Comparison of ENCODE assay signal across 20 cellular contexts in the genomic region with DNA sequence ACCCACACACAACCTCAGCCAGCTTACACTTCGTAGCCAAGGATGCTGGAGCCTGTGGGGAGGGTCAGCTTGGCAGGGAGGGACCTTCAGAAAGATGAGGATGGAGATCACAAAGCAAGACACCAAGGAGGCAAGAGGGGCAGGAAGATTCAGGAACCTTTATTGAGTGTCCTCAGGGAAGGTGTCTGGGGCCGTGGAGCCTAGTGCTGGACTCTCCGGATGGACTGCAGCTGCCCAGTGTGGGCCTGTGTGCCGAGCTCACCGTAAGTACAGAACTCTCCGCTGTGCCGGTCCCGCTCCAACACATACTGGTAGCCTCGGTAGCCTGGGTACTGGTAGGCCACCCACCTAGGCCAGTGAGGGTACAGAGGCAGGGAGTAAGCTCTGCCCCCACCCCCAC. TPM values are rescaled to one million over a fixed set of nuclear protein-coding genes. Genes with fewer than 3 reads are reported as not detected.
DNase-seq lines count a peak whose midpoint lies in the region; ATAC-seq, FAIRE-seq and TF ChIP-seq lines count a peak whose summit lies in the region.
"Had no signal": no experiment of that assay in that cellular context is flagged by ENCODE, and none has a peak within 500 bp of the region (broad histone marks: within the 10 kb centered on the region; RNA-seq: fewer than 3 reads in every experiment).

No MANE protein-coding gene starts in this region.

- TF ChIP-seq POLR2A in endothelial cell of umbilical vein (IDR thresholded peaks at IDR 0.05; ENCODE audit: low read depth, low read length): no peak

- H3K36me3 ChIP-seq in endothelial cell of umbilical vein (ENCODE audit: control insufficient read depth in 2 of 2, extremely low read depth in 1 of 2, insufficient read depth in 2 of 2, low read length in 2 of 2): no peaks in the 10 kb centered on the region
- no peaks in the 10 kb centered on the region for H3K36me3 ChIP-seq in naive thymus-derived CD4-positive, alpha-beta T cell (ENCODE audit: control insufficient read depth in 2 of 3, insufficient read depth in 3 of 3, low read length in 3 of 3)

- H3K36me3 Mint-ChIP-seq in activated naive CD8-positive, alpha-beta T cell treated with anti-CD3 and anti-CD28 coated beads, Interleukin-2, amount 10 ng/mL, durations not matched to agents 7 days and 5 days: no peaks in the 10 kb centered on the region
- H3K36me3 Mint-ChIP-seq in activated naive CD8-positive, alpha-beta T cell treated with anti-CD3 and anti-CD28 coated beads for 36 hours: no peaks in the 10 kb centered on the region
- H3K36me3 Mint-ChIP-seq in naive thymus-derived CD4-positive, alpha-beta T cell: no peaks in the 10 kb centered on the region

- no peak overlapping the region for H2AFZ ChIP-seq in endothelial cell of umbilical vein (ENCODE audit: low read depth, low read length)
- H2AFZ ChIP-seq: GM23248 had no signal

- no peak overlapping the region for H3K4me2 ChIP-seq in endothelial cell of umbilical vein (ENCODE audit: insufficient read depth, low read length)
- H3K4me2 ChIP-seq: A549 had no signal

- H4K20me1 ChIP-seq in endothelial cell of umbilical vein (replicated peaks; ENCODE audit: control insufficient read depth, extremely low read depth, insufficient read depth, low read length): no peaks in the 10 kb centered on the region

- peaks cover 87% of the 10 kb centered on the region for H3K27me3 Mint-ChIP-seq in activated naive CD8-positive, alpha-beta T cell treated with anti-CD3 and anti-CD28 coated beads, Interleukin-2, amount 10 ng/mL, durations not matched to agents 7 days and 5 days
- H3K27me3 Mint-ChIP-seq in activated naive CD8-positive, alpha-beta T cell treated with anti-CD3 and anti-CD28 coated beads for 36 hours: peaks cover 89% of the 10 kb centered on the region
- peaks cover 73 to 90% (median 82%) of the 10 kb centered on the region in 5 donors for H3K27me3 Mint-ChIP-seq in naive thymus-derived CD4-positive, alpha-beta T cell

- intact Hi-C loops in endothelial cell of umbilical vein (cut with micrococcal nuclease) (no loop called here), sciatic nerve (cut with DNase I) (loop anchor here (10.0 kb wide), 1 partner anchor 165 kb away; no protein-coding TSS in a partner anchor)
- intact Hi-C loops in naive thymus-derived CD4-positive, alpha-beta T cell (cut with micrococcal nuclease): no loop called here

- no peak overlapping the region for H3K27ac ChIP-seq in endothelial cell of umbilical vein (ENCODE audit: insufficient read depth, low read depth, low read length)
- H3K27ac ChIP-seq in naive thymus-derived CD4-positive, alpha-beta T cell (ENCODE audit: low read depth, low read length): no peak overlapping the region
- H3K27ac ChIP-seq: 22Rv1, A549, C4-2B, GM23248 had no signal

- ATAC-seq in activated naive CD8-positive, alpha-beta T cell treated with anti-CD3 and anti-CD28 coated beads, Interleukin-2, amount 10 ng/mL, durations not matched to agents 7 days and 5 days (ENCODE audit: low read depth): no peak
- ATAC-seq in sciatic nerve: no peak
- ATAC-seq in naive thymus-derived CD4-positive, alpha-beta T cell: no peak
- ATAC-seq in GM18858 (IDR thresholded peaks at IDR 0.05; ENCODE audit: unreplicated experiment): no peak
- ATAC-seq: A549, HepG2 had no signal

- CTCF ChIA-PET in endothelial cell of umbilical vein (lab: Charles Lee): interaction anchor here (1.3 to 10.4 kb wide), 4 partner anchors 8 to 164 kb away, joined by 3 to 164 read pairs (median 4); a partner anchor contains a TSS
- CTCF ChIA-PET in naive thymus-derived CD4-positive, alpha-beta T cell (lab: Charles Lee): no interaction called here

- H3K4me1 ChIP-seq in endothelial cell of umbilical vein (ENCODE audit: control insufficient read depth, extremely low read depth, insufficient read depth, low read length): peaks cover 5% of the 10 kb centered on the region
- peaks cover 0 to 7% of the 10 kb centered on the region in 2 donors for H3K4me1 ChIP-seq in naive thymus-derived CD4-positive, alpha-beta T cell (ENCODE audit: control insufficient read depth in 2 of 2, insufficient read depth in 2 of 2, low read length in 2 of 2)

- H3K9me1 ChIP-seq in endothelial cell of umbilical vein (replicated peaks; ENCODE audit: control insufficient read depth, extremely low read depth, insufficient read depth, low read length): no peaks in the 10 kb centered on the region

- dilution Hi-C loops in endothelial cell of umbilical vein (cut with MboI; ENCODE audit: extremely low pct_ligation_motif_present, low sequenced_read_pairs): no loop called here

- FAIRE-seq in endothelial cell of umbilical vein (lab: Jason Lieb, UNC) (no peak), GM19239 (lab: Jason Lieb, UNC) (no peak)
- FAIRE-seq: A549, D721Med, G401.6, GM12892, HepG2 had no signal

- TF ChIP-seq CTCF in endothelial cell of umbilical vein (IDR thresholded peaks at IDR 0.05; ENCODE audit: extremely low read depth in 1 of 2, insufficient read depth in 1 of 2, low read depth in 1 of 2, low read length in 2 of 2): no peak

- H3K4me3 Mint-ChIP-seq in activated naive CD8-positive, alpha-beta T cell treated with anti-CD3 and anti-CD28 coated beads, Interleukin-2, amount 10 ng/mL, durations not matched to agents 7 days and 5 days: no peak overlapping the region
- no peak overlapping the region for H3K4me3 Mint-ChIP-seq in activated naive CD8-positive, alpha-beta T cell treated with anti-CD3 and anti-CD28 coated beads for 36 hours
- H3K4me3 Mint-ChIP-seq in naive thymus-derived CD4-positive, alpha-beta T cell: no peak overlapping the region
- H3K4me3 Mint-ChIP-seq: CD4-positive, alpha-beta T cell; H9 had no signal

- BruUV-seq in endothelial cell of umbilical vein (replicated peaks; lab: Mats Ljungman, UMichigan): no TSS peak

- no peak overlapping the region for H3K27ac Mint-ChIP-seq in activated naive CD8-positive, alpha-beta T cell treated with anti-CD3 and anti-CD28 coated beads, Interleukin-2, amount 10 ng/mL, durations not matched to agents 7 days and 5 days
- H3K27ac Mint-ChIP-seq in activated naive CD8-positive, alpha-beta T cell treated with anti-CD3 and anti-CD28 coated beads for 36 hours: no peak overlapping the region
- no peak overlapping the region for H3K27ac Mint-ChIP-seq in naive thymus-derived CD4-positive, alpha-beta T cell
- H3K27ac Mint-ChIP-seq: CD4-positive, alpha-beta T cell; H9 had no signal

- H3K4me3 ChIP-seq in endothelial cell of umbilical vein (replicated peaks in 1 of 3; ENCODE audit: insufficient read depth in 1 of 3, low read depth in 1 of 3, low read length in 3 of 3): no peak overlapping the region
- H3K4me3 ChIP-seq in naive thymus-derived CD4-positive, alpha-beta T cell (ENCODE audit: low read length): no peak overlapping the region
- H3K4me3 ChIP-seq: A549, GM23248 had no signal

- H3K9me3 Mint-ChIP-seq in activated naive CD8-positive, alpha-beta T cell treated with anti-CD3 and anti-CD28 coated beads, Interleukin-2, amount 10 ng/mL, durations not matched to agents 7 days and 5 days: no peaks in the 10 kb centered on the region
- H3K9me3 Mint-ChIP-seq in activated naive CD8-positive, alpha-beta T cell treated with anti-CD3 and anti-CD28 coated beads for 36 hours: no peaks in the 10 kb centered on the region
- H3K9me3 Mint-ChIP-seq in naive thymus-derived CD4-positive, alpha-beta T cell: no peaks in the 10 kb centered on the region
- H3K9me3 Mint-ChIP-seq: CD4-positive, alpha-beta T cell had no signal

- peaks cover 87 to 95% of the 10 kb centered on the region in 2 experiments for H3K27me3 ChIP-seq in endothelial cell of umbilical vein (ENCODE audit: control insufficient read depth in 2 of 2, insufficient read depth in 2 of 2, low read length in 2 of 2)
- peaks cover 11 to 36% of the 10 kb centered on the region in 2 donors for H3K27me3 ChIP-seq in naive thymus-derived CD4-positive, alpha-beta T cell (ENCODE audit: control insufficient read depth in 2 of 2, insufficient read depth in 2 of 2, low read length in 2 of 2)

- H3K9ac ChIP-seq in endothelial cell of umbilical vein (replicated peaks; ENCODE audit: extremely low read depth, insufficient read depth, low read length): no peak overlapping the region
- H3K9ac ChIP-seq: GM23248 had no signal

- POLR2A ChIA-PET in activated naive CD8-positive, alpha-beta T cell treated with anti-CD3 and anti-CD28 coated beads, Interleukin-2, amount 10 ng/mL, durations not matched to agents 7 days and 5 days (lab: Charles Lee): no interaction called here
- POLR2A ChIA-PET in endothelial cell of umbilical vein (lab: Charles Lee): no interaction called here
- POLR2A ChIA-PET in naive thymus-derived CD4-positive, alpha-beta T cell (lab: Charles Lee): no interaction called here

- peaks cover 2% of the 10 kb centered on the region for H3K4me1 Mint-ChIP-seq in activated naive CD8-positive, alpha-beta T cell treated with anti-CD3 and anti-CD28 coated beads, Interleukin-2, amount 10 ng/mL, durations not matched to agents 7 days and 5 days
- H3K4me1 Mint-ChIP-seq in activated naive CD8-positive, alpha-beta T cell treated with anti-CD3 and anti-CD28 coated beads for 36 hours: peaks cover 4% of the 10 kb centered on the region
- H3K4me1 Mint-ChIP-seq in naive thymus-derived CD4-positive, alpha-beta T cell: peaks cover 0 to 10% (median 4%) of the 10 kb centered on the region in 7 donors

- DNase-seq in activated naive CD8-positive, alpha-beta T cell treated with anti-CD3 and anti-CD28 coated beads, Interleukin-2, amount 10 ng/mL, durations not matched to agents 7 days and 5 days: peak; percentile 23
- no peak for DNase-seq in activated naive CD8-positive, alpha-beta T cell treated with anti-CD3 and anti-CD28 coated beads for 36 hours
- DNase-seq in endothelial cell of umbilical vein (ENCODE audit: low read depth, low spot score) (no peak), sciatic nerve (ENCODE audit: low spot score) (peak; percentile 36), GM19239 (ENCODE audit: insufficient read length, low spot score) (no peak)
- no peak for DNase-seq in naive thymus-derived CD4-positive, alpha-beta T cell
- DNase-seq: AML-193; CD4-positive, alpha-beta T cell; GM23248; H9 had no signal

- no peaks in the 10 kb centered on the region for H3K79me2 ChIP-seq in endothelial cell of umbilical vein (ENCODE audit: control insufficient read depth, insufficient read depth, low read length)

- no peaks in the 10 kb centered on the region for H3K9me3 ChIP-seq in endothelial cell of umbilical vein (replicated peaks; ENCODE audit: control insufficient read depth, insufficient read depth, low read length)
- H3K9me3 ChIP-seq in naive thymus-derived CD4-positive, alpha-beta T cell (ENCODE audit: control insufficient read depth in 2 of 3, low read length in 3 of 3): no peaks in the 10 kb centered on the region
- H3K9me3 ChIP-seq: A549, Caco-2 had no signal

RNA-seq across cellular contexts. Expression of a gene that starts 3.2 kb away (rescaled TPM):
- not detected for total RNA-seq in activated naive CD8-positive, alpha-beta T cell treated with anti-CD3 and anti-CD28 coated beads, Interleukin-2, amount 10 ng/mL, durations not matched to agents 7 days and 5 days
- total RNA-seq in activated naive CD8-positive, alpha-beta T cell treated with anti-CD3 and anti-CD28 coated beads for 36 hours: not detected
- total RNA-seq in endothelial cell of umbilical vein (not detected in 2 replicates), sciatic nerve (not detected)
- not detected in 2 replicates for polyA plus RNA-seq in endothelial cell of umbilical vein
- polyA plus RNA-seq in endothelial cell of umbilical vein (2011; cell fraction: cytosol; rRNA removed): not detected in 2 replicates
- not detected in 2 replicates for polyA plus RNA-seq in endothelial cell of umbilical vein (2011; cell fraction: nucleus; rRNA removed)
- polyA plus RNA-seq in endothelial cell of umbilical vein (2012): not detected in 2 replicates
- polyA minus RNA-seq in endothelial cell of umbilical vein: not detected in 2 replicates
- not detected for polyA minus RNA-seq in endothelial cell of umbilical vein (2011; cell fraction: cytosol; rRNA and poly(A)+ RNA removed)
- polyA minus RNA-seq in endothelial cell of umbilical vein (2011; cell fraction: nucleus; rRNA and poly(A)+ RNA removed): not detected in 2 replicates
- total RNA-seq in naive thymus-derived CD4-positive, alpha-beta T cell: not detected
- not detected for polyA plus RNA-seq in naive thymus-derived CD4-positive, alpha-beta T cell
- total RNA-seq: CD4-positive, alpha-beta T cell; GM23248; H9; HepG2 had no signal
- polyA plus RNA-seq: A549, GM23248, HepG2 had no signal

RNA-seq across cellular contexts. Expression of a gene that starts 5.1 kb away (rescaled TPM):
- not detected for total RNA-seq in activated naive CD8-positive, alpha-beta T cell treated with anti-CD3 and anti-CD28 coated beads, Interleukin-2, amount 10 ng/mL, durations not matched to agents 7 days and 5 days
- total RNA-seq in activated naive CD8-positive, alpha-beta T cell treated with anti-CD3 and anti-CD28 coated beads for 36 hours: not detected
- total RNA-seq in endothelial cell of umbilical vein: not detected in 2 replicates
- polyA plus RNA-seq in endothelial cell of umbilical vein: not detected in 2 replicates
- 0.06 TPM in 1 of 2 replicates, not detected in the other for polyA plus RNA-seq in endothelial cell of umbilical vein (2011; cell fraction: cytosol; rRNA removed)
- polyA plus RNA-seq in endothelial cell of umbilical vein (2011; cell fraction: nucleus; rRNA removed): 0.08 TPM in 1 of 2 replicates, not detected in the other
- not detected in 2 replicates for polyA plus RNA-seq in endothelial cell of umbilical vein (2012)
- not detected in 2 replicates for polyA minus RNA-seq in endothelial cell of umbilical vein
- polyA minus RNA-seq in endothelial cell of umbilical vein (2011; cell fraction: cytosol; rRNA and poly(A)+ RNA removed): not detected
- not detected in 2 replicates for polyA minus RNA-seq in endothelial cell of umbilical vein (2011; cell fraction: nucleus; rRNA and poly(A)+ RNA removed)
- total RNA-seq in sciatic nerve: not detected
- total RNA-seq in naive thymus-derived CD4-positive, alpha-beta T cell: not detected
- polyA plus RNA-seq in naive thymus-derived CD4-positive, alpha-beta T cell: not detected
- total RNA-seq: Caco-2; CD4-positive, alpha-beta T cell; GM23248; H9; HepG2 had no signal
- polyA plus RNA-seq: A549, BJ, GM23248, HepG2 had no signal

RNA-seq across cellular contexts. Expression of a gene that starts 30.6 kb away (rescaled TPM):
- total RNA-seq in activated naive CD8-positive, alpha-beta T cell treated with anti-CD3 and anti-CD28 coated beads, Interleukin-2, amount 10 ng/mL, durations not matched to agents 7 days and 5 days: not detected
- not detected for total RNA-seq in activated naive CD8-positive, alpha-beta T cell treated with anti-CD3 and anti-CD28 coated beads for 36 hours
- total RNA-seq in endothelial cell of umbilical vein (not detected in 2 replicates), sciatic nerve (not detected)
- 0.03 TPM in 1 of 2 replicates, not detected in the other for polyA plus RNA-seq in endothelial cell of umbilical vein
- polyA plus RNA-seq in endothelial cell of umbilical vein (2011; cell fraction: cytosol; rRNA removed): not detected in 2 replicates
- polyA plus RNA-seq in endothelial cell of umbilical vein (2011; cell fraction: nucleus; rRNA removed): not detected in 2 replicates
- not detected in 2 replicates for polyA plus RNA-seq in endothelial cell of umbilical vein (2012)
- not detected in 2 replicates for polyA minus RNA-seq in endothelial cell of umbilical vein
- not detected for polyA minus RNA-seq in endothelial cell of umbilical vein (2011; cell fraction: cytosol; rRNA and poly(A)+ RNA removed)
- not detected in 2 replicates for polyA minus RNA-seq in endothelial cell of umbilical vein (2011; cell fraction: nucleus; rRNA and poly(A)+ RNA removed)
- not detected for total RNA-seq in naive thymus-derived CD4-positive, alpha-beta T cell
- polyA plus RNA-seq in naive thymus-derived CD4-positive, alpha-beta T cell: not detected
- total RNA-seq: CD4-positive, alpha-beta T cell; GM23248; HepG2 had no signal
- polyA plus RNA-seq: GM23248, HepG2 had no signal

RNA-seq across cellular contexts. Expression of a gene that starts 51.3 kb away (rescaled TPM):
- not detected for total RNA-seq in activated naive CD8-positive, alpha-beta T cell treated with anti-CD3 and anti-CD28 coated beads, Interleukin-2, amount 10 ng/mL, durations not matched to agents 7 days and 5 days
- total RNA-seq in activated naive CD8-positive, alpha-beta T cell treated with anti-CD3 and anti-CD28 coated beads for 36 hours: not detected
- not detected in 2 replicates for total RNA-seq in endothelial cell of umbilical vein
- 0.03 TPM in 1 of 2 replicates, not detected in the other for polyA plus RNA-seq in endothelial cell of umbilical vein
- not detected in 2 replicates for polyA plus RNA-seq in endothelial cell of umbilical vein (2011; cell fraction: cytosol; rRNA removed)
- 0.03 TPM in 1 of 2 replicates, not detected in the other for polyA plus RNA-seq in endothelial cell of umbilical vein (2011; cell fraction: nucleus; rRNA removed)
- 0.08 TPM in 1 of 2 replicates, not detected in the other for polyA plus RNA-seq in endothelial cell of umbilical vein (2012)
- polyA minus RNA-seq in endothelial cell of umbilical vein: not detected in 2 replicates
- polyA minus RNA-seq in endothelial cell of umbilical vein (2011; cell fraction: cytosol; rRNA and poly(A)+ RNA removed): not detected
- 0.14 TPM in 1 of 2 replicates, not detected in the other for polyA minus RNA-seq in endothelial cell of umbilical vein (2011; cell fraction: nucleus; rRNA and poly(A)+ RNA removed)
- 0.18 TPM for total RNA-seq in sciatic nerve
- total RNA-seq in naive thymus-derived CD4-positive, alpha-beta T cell: not detected
- not detected for polyA plus RNA-seq in naive thymus-derived CD4-positive, alpha-beta T cell
- total RNA-seq: CD4-positive, alpha-beta T cell; GM23248; HepG2 had no signal
- polyA plus RNA-seq: BJ had no signal

Comparison
In these comparisons a context has a peak if more than half of its experiments do, and no peak if none do; other contexts are left out.
1. DNase-seq: peak in activated naive CD8-positive, alpha-beta T cell treated with anti-CD3 and anti-CD28 coated beads, Interleukin-2, amount 10 ng/mL, durations not matched to agents 7 days and 5 days (single experiment) and sciatic nerve (single experiment); none in activated naive CD8-positive, alpha-beta T cell treated with anti-CD3 and anti-CD28 coated beads for 36 hours (single experiment), endothelial cell of umbilical vein (single experiment), GM19239 (single experiment) and naive thymus-derived CD4-positive, alpha-beta T cell (0 of 9).